ENCODE assay signal across 18 cellular contexts in the genomic region with DNA sequence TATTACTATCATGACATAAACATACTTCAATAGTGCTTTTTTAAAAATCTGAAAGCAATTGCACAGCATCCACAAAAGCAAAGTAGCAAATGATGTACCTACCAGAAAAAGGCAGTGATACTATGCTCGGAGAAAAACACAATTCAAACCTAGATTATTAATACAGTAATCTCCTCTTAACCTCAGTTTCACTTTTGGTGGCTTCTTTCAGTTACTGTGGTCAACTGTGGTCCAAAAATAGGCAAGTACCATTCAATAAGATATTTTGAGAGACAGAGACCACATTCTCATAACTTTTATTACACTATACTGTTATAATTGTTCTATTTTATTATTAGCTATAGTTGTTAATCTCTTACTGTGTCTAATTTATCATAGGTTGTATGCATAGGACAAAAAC. TPM values are rescaled to one million over a fixed set of nuclear protein-coding genes. Genes with fewer than 3 reads are reported as not detected.
DNase-seq lines count a peak whose midpoint lies in the region; ATAC-seq and TF ChIP-seq lines count a peak whose summit lies in the region.
"Had no signal": no experiment of that assay in that cellular context is flagged by ENCODE, and none has a peak within 500 bp of the region (broad histone marks: within the 10 kb centered on the region; RNA-seq: fewer than 3 reads in every experiment).

No MANE protein-coding gene starts in this region.

- CTCF ChIA-PET in activated naive CD4-positive, alpha-beta T cell treated with anti-CD3 and anti-CD28 coated beads, Interleukin-2, amount 10 ng/mL, durations not matched to agents 7 days and 5 days (lab: Charles Lee) = no interaction called here

- no peaks in the 10 kb centered on the region for H3K9me3 Mint-ChIP-seq in activated naive CD4-positive, alpha-beta T cell treated with anti-CD3 and anti-CD28 coated beads, Interleukin-2, amount 10 ng/mL, durations not matched to agents 7 days and 5 days
- H3K9me3 Mint-ChIP-seq: activated T-helper 1 cell treated with anti-CD3 and anti-CD28 coated beads, Interleukin-12 subunit alpha, Interleukin-12 subunit beta, Interleukin-2, Interleukin-4 antibody, amounts not matched to agents 30 ng/mL and 10 ng/mL and 1 ng/mL, durations not matched to agents 14 hours and 24 hours and 36 hours had no signal

- no peaks in the 10 kb centered on the region for H3K27me3 Mint-ChIP-seq in activated naive CD4-positive, alpha-beta T cell treated with anti-CD3 and anti-CD28 coated beads, Interleukin-2, amount 10 ng/mL, durations not matched to agents 7 days and 5 days
- H3K27me3 Mint-ChIP-seq: central memory CD8-positive, alpha-beta T cell had no signal

- H3K9ac ChIP-seq in colonic mucosa (ENCODE audit: low read depth in 2 of 2, low read length in 2 of 2) = no peak overlapping the region

- no peaks in the 10 kb centered on the region for H3K27me3 ChIP-seq in breast epithelium
- no peaks in the 10 kb centered on the region for H3K27me3 ChIP-seq in colonic mucosa
- H3K27me3 ChIP-seq: suprapubic skin had no signal

- H3K9me3 ChIP-seq in breast epithelium = no peaks in the 10 kb centered on the region
- no peaks in the 10 kb centered on the region for H3K9me3 ChIP-seq in colonic mucosa

- no peaks in the 10 kb centered on the region for H3K4me1 Mint-ChIP-seq in activated naive CD4-positive, alpha-beta T cell treated with anti-CD3 and anti-CD28 coated beads, Interleukin-2, amount 10 ng/mL, durations not matched to agents 7 days and 5 days
- H3K4me1 Mint-ChIP-seq: central memory CD8-positive, alpha-beta T cell had no signal

- TF ChIP-seq POLR2A in breast epithelium (IDR thresholded peaks at IDR 0.05) = no peak

- no peak overlapping the region for H3K27ac Mint-ChIP-seq in activated naive CD4-positive, alpha-beta T cell treated with anti-CD3 and anti-CD28 coated beads, Interleukin-2, amount 10 ng/mL, durations not matched to agents 7 days and 5 days
- H3K27ac Mint-ChIP-seq: activated T-helper 1 cell treated with anti-CD3 and anti-CD28 coated beads, Interleukin-12 subunit alpha, Interleukin-12 subunit beta, Interleukin-2, Interleukin-4 antibody, amounts not matched to agents 30 ng/mL and 10 ng/mL and 1 ng/mL, durations not matched to agents 14 hours and 24 hours and 36 hours had no signal

- DNase-seq in breast epithelium (ENCODE audit: low spot score in 2 of 2) (no peak), colonic mucosa (no peak), left cardiac atrium (no peak)
- DNase-seq in activated naive CD4-positive, alpha-beta T cell treated with anti-CD3 and anti-CD28 coated beads, Interleukin-2, amount 10 ng/mL, durations not matched to agents 7 days and 5 days = no peak
- DNase-seq: DMS79; effector memory CD4-positive, alpha-beta T cell; nucleus accumbens; stimulated activated CD4-positive, alpha-beta T cell treated with anti-CD3 and anti-CD28 coated beads, Interleukin-4, amount 100 ng/mL, for 1 hour; stimulated activated CD8-positive, alpha-beta memory T cell treated with anti-CD3 and anti-CD28 coated beads, Interleukin-4, amount 100 ng/mL, for 48 hours; SW 1271; WERI-Rb-1 had no signal

- no peak overlapping the region for H3K27ac ChIP-seq in breast epithelium
- no peak overlapping the region for H3K27ac ChIP-seq in colonic mucosa
- H3K27ac ChIP-seq: suprapubic skin, WERI-Rb-1 had no signal

- no peak for TF ChIP-seq CTCF in breast epithelium (IDR thresholded peaks at IDR 0.05)
- TF ChIP-seq CTCF in colonic mucosa (IDR thresholded peaks at IDR 0.05) = no peak

- H3K4me3 ChIP-seq in breast epithelium (no peak overlapping the region), colonic mucosa (no peak overlapping the region)
- H3K4me3 ChIP-seq: suprapubic skin had no signal

- no peaks in the 10 kb centered on the region for H3K36me3 Mint-ChIP-seq in activated naive CD4-positive, alpha-beta T cell treated with anti-CD3 and anti-CD28 coated beads, Interleukin-2, amount 10 ng/mL, durations not matched to agents 7 days and 5 days

- intact Hi-C loops in breast epithelium (cut with DNase I; ENCODE audit: low total_unique reads) = no loop called here
- intact Hi-C loops in colonic mucosa (cut with DNase I) = no loop called here
- intact Hi-C loops in left cardiac atrium (cut with DNase I) = no loop called here

- ATAC-seq in GM19035 (IDR thresholded peaks at IDR 0.05; ENCODE audit: unreplicated experiment) (peak; percentile 91), GM21717 (IDR thresholded peaks at IDR 0.05; ENCODE audit: unreplicated experiment) (peak; percentile 56), HG03066 (IDR thresholded peaks at IDR 0.05; ENCODE audit: low read depth, unreplicated experiment) (peak; percentile 76), left cardiac atrium (no peak)

- H3K36me3 ChIP-seq in breast epithelium (no peaks in the 10 kb centered on the region), colonic mucosa (no peaks in the 10 kb centered on the region)
- H3K36me3 ChIP-seq: suprapubic skin, WERI-Rb-1 had no signal

- H3K4me3 Mint-ChIP-seq in activated naive CD4-positive, alpha-beta T cell treated with anti-CD3 and anti-CD28 coated beads, Interleukin-2, amount 10 ng/mL, durations not matched to agents 7 days and 5 days = no peak overlapping the region
- H3K4me3 Mint-ChIP-seq: activated T-helper 1 cell treated with anti-CD3 and anti-CD28 coated beads, Interleukin-12 subunit alpha, Interleukin-12 subunit beta, Interleukin-2, Interleukin-4 antibody, amounts not matched to agents 30 ng/mL and 10 ng/mL and 1 ng/mL, durations not matched to agents 14 hours and 24 hours and 36 hours; central memory CD8-positive, alpha-beta T cell had no signal

- no peaks in the 10 kb centered on the region for H3K4me1 ChIP-seq in breast epithelium
- H3K4me1 ChIP-seq in colonic mucosa = no peaks in the 10 kb centered on the region
- H3K4me1 ChIP-seq: suprapubic skin had no signal

RNA-seq across cellular contexts. Expression of a gene that starts 20.8 kb away (rescaled TPM):
- total RNA-seq in breast epithelium = 1 to 10 TPM in 2 of 3 donors, under 1 TPM in 1; under 0.01 to 5.7 (median 3.2) TPM
- under 1 TPM in 1 of 2 donors, not detected in 1; 0.17 TPM for total RNA-seq in colonic mucosa
- total RNA-seq in left cardiac atrium = 1 to 10 TPM in 1 of 2 donors, under 1 TPM in 1; 0.94 to 1.9 TPM
- total RNA-seq: activated T-helper 1 cell treated with anti-CD3 and anti-CD28 coated beads, Interleukin-12 subunit alpha, Interleukin-12 subunit beta, Interleukin-2, Interleukin-4 antibody, amounts not matched to agents 30 ng/mL and 10 ng/mL and 1 ng/mL, durations not matched to agents 14 hours and 24 hours and 36 hours; kidney epithelial cell had no signal

Comparison
In these comparisons a context has a peak if more than half of its experiments do, and no peak if none do; other contexts are left out.
1. ATAC-seq: peak in GM19035 (single experiment), GM21717 (single experiment) and HG03066 (single experiment); none in left cardiac atrium (0 of 2).